20 cellular contexts compared by ENCODE assay signal in the genomic region with DNA sequence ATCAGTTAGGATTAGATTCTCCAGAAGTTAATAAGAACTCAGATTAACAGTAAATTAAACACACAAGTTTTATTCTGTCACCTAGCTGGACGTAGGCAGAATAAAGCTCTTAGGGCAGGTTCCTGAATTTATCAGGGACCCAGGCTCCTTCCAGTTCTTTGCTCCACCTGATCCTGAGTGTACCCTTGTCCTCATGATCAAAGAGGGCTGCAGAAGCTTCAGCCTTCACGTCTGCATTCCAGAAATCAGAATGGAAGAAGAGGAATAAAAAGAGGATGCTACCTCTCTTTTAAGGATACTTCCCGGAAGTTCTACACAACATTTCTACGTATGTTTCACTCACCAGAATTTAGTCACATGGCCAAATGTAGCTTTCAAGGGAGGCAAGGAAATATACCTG.
"Had no signal": no experiment of that assay in that cellular context is flagged by ENCODE, and none has a peak within 500 bp of the region (broad histone marks: within the 10 kb centered on the region; RNA-seq: fewer than 3 reads in every experiment).

No MANE protein-coding gene starts in this region.

- H3K9me3 Mint-ChIP-seq: activated naive CD8-positive, alpha-beta T cell treated with anti-CD3 and anti-CD28 coated beads for 36 hours; activated T-cell treated with anti-CD3 and anti-CD28 coated beads, Interleukin-2, amount 50 U/mL, for 4 hours; central memory CD8-positive, alpha-beta T cell had no signal

- ATAC-seq: activated T-cell treated with anti-CD3 and anti-CD28 coated beads, Interleukin-2, amount 50 U/mL, for 4 hours; stimulated activated naive CD8-positive, alpha-beta T cell treated with anti-CD3 and anti-CD28 coated beads, Interleukin-15, Interleukin-2, amounts not matched to agents 100 U/mL and 50 U/mL, for 24 hours; upper lobe of right lung had no signal

- FAIRE-seq: colon had no signal

- H3K27ac Mint-ChIP-seq: activated naive CD8-positive, alpha-beta T cell treated with anti-CD3 and anti-CD28 coated beads for 36 hours had no signal

- H3K36me3 Mint-ChIP-seq: activated naive CD8-positive, alpha-beta T cell treated with anti-CD3 and anti-CD28 coated beads for 36 hours had no signal

- H3K36me3 ChIP-seq: breast epithelium, left ventricle myocardium inferior, sigmoid colon, upper lobe of right lung had no signal

- H3K27me3 Mint-ChIP-seq: central memory CD8-positive, alpha-beta T cell had no signal

- H3K9me3 ChIP-seq: breast epithelium, left ventricle myocardium inferior, sigmoid colon, upper lobe of right lung had no signal

- H3K27ac ChIP-seq: breast epithelium, hepatocyte had no signal

- H3K27me3 ChIP-seq: breast epithelium, sigmoid colon, upper lobe of right lung had no signal

- H3K4me3 ChIP-seq: breast epithelium, hepatocyte, left ventricle myocardium inferior, sigmoid colon, upper lobe of right lung had no signal

- DNase-seq: activated CD4-positive, alpha-beta T cell treated with anti-CD3 and anti-CD28 coated beads for 4 hours; activated CD4-positive, alpha-beta T cell treated with anti-CD3 and anti-CD28 coated beads, Interleukin-2, amount 50 U/mL, for 48 hours; activated CD4-positive, CD25-positive, alpha-beta regulatory T cell; activated CD8-positive, alpha-beta memory T cell treated with anti-CD3 and anti-CD28 coated beads, Interleukin-2, amount 50 U/mL, for 48 hours; activated naive CD4-positive, alpha-beta T cell treated with Interleukin-2 at 50 U/mL for 16 hours; activated naive CD8-positive, alpha-beta T cell treated with anti-CD3 and anti-CD28 coated beads for 36 hours; activated T-cell treated with anti-CD3 and anti-CD28 coated beads, Interleukin-2, amount 50 U/mL, for 4 hours; effector memory CD4-positive, alpha-beta T cell; foreskin melanocyte; kidney glomerular epithelial cell; left ventricle myocardium inferior; sigmoid colon; stimulated activated CD4-positive, alpha-beta T cell treated with anti-CD3 and anti-CD28 coated beads, Interleukin-4, amount 100 ng/mL, for 1 hour; stimulated activated naive CD8-positive, alpha-beta T cell treated with anti-CD3 and anti-CD28 coated beads, Interleukin-15, Interleukin-2, amounts not matched to agents 100 U/mL and 50 U/mL, for 24 hours; T-helper 9 cell; upper lobe of right lung had no signal

- H3K4me2 ChIP-seq: hepatocyte had no signal

- H2AFZ ChIP-seq: hepatocyte had no signal
